In genomic region chrX:15335135-15336022, GRCh38 we compare ENCODE assay signal across 8 cellular contexts. TPM values are rescaled to one million over a fixed set of nuclear protein-coding genes. Genes with fewer than 3 reads are reported as not detected.
DNase-seq lines count a peak whose midpoint lies in the region; ATAC-seq and TF ChIP-seq lines count a peak whose summit lies in the region.

TSS of gene PIGA (minus strand) at chrX:15335523. CDS start at chrX:15331930, 3,593 bp downstream.

- H3K9me3 ChIP-seq in thoracic aorta = no peaks in the 10 kb centered on the region

- H3K27ac ChIP-seq in thoracic aorta = peak within 1 kb of the TSS; percentile 79 to 83

- no peaks in the 10 kb centered on the region for H3K36me3 Mint-ChIP-seq in activated naive CD4-positive, alpha-beta T cell treated with anti-CD3 and anti-CD28 coated beads, Interleukin-2, amount 50 U/mL, for 24 hours

- no peaks in the 10 kb centered on the region for H3K36me3 ChIP-seq in GM06990 (ENCODE audit: control insufficient read depth, insufficient read depth, low read length)
- H3K36me3 ChIP-seq in thoracic aorta = peaks cover 2% of the 10 kb centered on the region

- H3K27ac Mint-ChIP-seq in activated naive CD4-positive, alpha-beta T cell treated with anti-CD3 and anti-CD28 coated beads, Interleukin-2, amount 50 U/mL, for 24 hours = peak within 1 kb of the TSS; percentile 79

- H3K4me1 ChIP-seq in thoracic aorta (ENCODE audit: control insufficient read depth in 1 of 2, low read depth in 2 of 2) = peaks cover 0 to 8% of the 10 kb centered on the region in 2 donors

- peak within 1 kb of the TSS; percentile 93 for H3K4me3 Mint-ChIP-seq in activated naive CD4-positive, alpha-beta T cell treated with anti-CD3 and anti-CD28 coated beads, Interleukin-2, amount 50 U/mL, for 24 hours

- no peaks in the 10 kb centered on the region for H3K27me3 ChIP-seq in GM06990 (replicated peaks; ENCODE audit: control insufficient read depth, insufficient read depth, low read length)
- H3K27me3 ChIP-seq in thoracic aorta (replicated peaks; ENCODE audit: insufficient read depth) = no peaks in the 10 kb centered on the region

- no peak for TF ChIP-seq CTCF in GM06990 (IDR thresholded peaks at IDR 0.05; ENCODE audit: insufficient read depth, low read length, poor library complexity, severe bottlenecking)
- no peak for TF ChIP-seq CTCF in omental fat pad (IDR thresholded peaks at IDR 0.05)
- TF ChIP-seq CTCF in thoracic aorta (IDR thresholded peaks at IDR 0.05) = no peak

- peak; percentile 95 for DNase-seq in GM06990 (ENCODE audit: extremely low read depth, insufficient read length)
- peak; percentile 96 for DNase-seq in NCI-H1092 (lab: John Stamatoyannopoulos, UW)
- DNase-seq in glomerular visceral epithelial cell (ENCODE audit: extremely low spot score) = peak; percentile 94
- DNase-seq in omental fat pad (ENCODE audit: low spot score) = peak; percentile 59
- DNase-seq in thoracic aorta (ENCODE audit: low spot score) = peak; percentile 78

- peaks cover 4% of the 10 kb centered on the region for H3K27me3 Mint-ChIP-seq in activated naive CD4-positive, alpha-beta T cell treated with anti-CD3 and anti-CD28 coated beads, Interleukin-2, amount 50 U/mL, for 24 hours

- H3K4me1 Mint-ChIP-seq in activated naive CD4-positive, alpha-beta T cell treated with anti-CD3 and anti-CD28 coated beads, Interleukin-2, amount 50 U/mL, for 24 hours = peaks cover 16% of the 10 kb centered on the region

- ATAC-seq in HG02588 (IDR thresholded peaks at IDR 0.05; ENCODE audit: unreplicated experiment) (peak; percentile 99), SK-N-SH treated with all-trans-retinoic acid at 6 μM for 48 hours (peak; percentile 98), omental fat pad (ENCODE audit: low FRiP score) (peak; percentile 97), thoracic aorta (ENCODE audit: insufficient number of reproducible peaks, low FRiP score, low read depth) (peak; percentile 95)

- H3K9me3 Mint-ChIP-seq in activated naive CD4-positive, alpha-beta T cell treated with anti-CD3 and anti-CD28 coated beads, Interleukin-2, amount 50 U/mL, for 24 hours = no peaks in the 10 kb centered on the region

- H3K4me3 ChIP-seq in GM06990 (replicated peaks; ENCODE audit: low read depth, low read length) (peak within 1 kb of the TSS; percentile 70), thoracic aorta (peak within 1 kb of the TSS; percentile 84)

TF ChIP-seq in SK-N-SH treated with all-trans-retinoic acid at 6 μM for 48 hours, 23 proteins besides CTCF, POLR2A, EP300 and RAD21:
- no peak for TF ChIP-seq ZFP30 (CRISPR knock-in tag; IDR thresholded peaks at IDR 0.05)
- no peak for TF ChIP-seq ZC3H10 (CRISPR knock-in tag; IDR thresholded peaks at IDR 0.05)
- no peak for TF ChIP-seq SNAI2 (CRISPR knock-in tag; IDR thresholded peaks at IDR 0.05)
- TF ChIP-seq ZNF8 (CRISPR knock-in tag; IDR thresholded peaks at IDR 0.05) = no peak
- TF ChIP-seq PPARA (CRISPR knock-in tag; IDR thresholded peaks at IDR 0.05; ENCODE audit: borderline replicate concordance) = no peak
- TF ChIP-seq PATZ1 (CRISPR knock-in tag; IDR thresholded peaks at IDR 0.05; ENCODE audit: borderline replicate concordance) = no peak
- TF ChIP-seq TCF4 (CRISPR knock-in tag; IDR thresholded peaks at IDR 0.05; ENCODE audit: borderline replicate concordance) = no peak
- no peak for TF ChIP-seq CREB5 (CRISPR knock-in tag; IDR thresholded peaks at IDR 0.05; ENCODE audit: low read depth)
- no peak for TF ChIP-seq CSDC2 (CRISPR knock-in tag; IDR thresholded peaks at IDR 0.05)

RNA-seq across cellular contexts. Expression of gene PIGA, which starts in this region (rescaled TPM):
- total RNA-seq in omental fat pad = 10 to 100 TPM; 11.8 to 30.7 (median 15.7) TPM
- total RNA-seq in thoracic aorta = 10 to 100 TPM in 1 of 2 donors, 1 to 10 TPM in 1; 7.9 to 10.7 TPM

Comparison
In these comparisons a context has a peak if more than half of its experiments do, and no peak if none do; other contexts are left out.
1. Peak in every context shown above with its lines: DNase-seq, ATAC-seq, H3K4me3 ChIP-seq and H3K27ac ChIP-seq.